Comparison of ENCODE assay signal across 11 cellular contexts in the genomic region with DNA sequence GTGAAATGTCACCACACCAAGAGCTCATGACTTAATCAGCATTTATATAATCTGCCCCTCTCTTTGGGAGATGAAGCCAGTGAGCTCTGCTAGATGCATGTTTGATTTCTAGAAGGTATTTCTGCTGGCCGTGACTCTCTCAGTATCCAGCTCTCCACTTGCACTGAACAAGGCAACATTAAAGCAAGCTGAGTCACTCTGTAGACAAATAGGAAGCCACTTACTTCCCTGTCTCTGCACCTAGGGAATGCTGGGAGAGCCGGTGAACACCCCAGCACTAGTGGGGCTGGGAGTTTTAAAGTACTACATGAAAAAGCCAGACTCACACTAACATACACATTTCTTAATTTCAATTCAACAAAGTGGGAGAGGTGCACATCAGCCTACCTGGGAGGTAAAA.
DNase-seq lines count a peak whose midpoint lies in the region; ATAC-seq and TF ChIP-seq lines count a peak whose summit lies in the region.
"Had no signal": no experiment of that assay in that cellular context is flagged by ENCODE, and none has a peak within 500 bp of the region (broad histone marks: within the 10 kb centered on the region; RNA-seq: fewer than 3 reads in every experiment).

No MANE protein-coding gene starts in this region.

- no peak for TF ChIP-seq CTCF in sigmoid colon (IDR thresholded peaks at IDR 0.05)

- no peaks in the 10 kb centered on the region for H3K4me1 ChIP-seq in sigmoid colon

- ATAC-seq in esophagus mucosa, result peak; percentile 63

- no peaks in the 10 kb centered on the region for H3K36me3 ChIP-seq in sigmoid colon
- H3K36me3 ChIP-seq: WERI-Rb-1 had no signal

- H3K4me3 ChIP-seq in sigmoid colon, result no peak overlapping the region

- 13 to 24% methylated on average over 2 of the region's 2 CpGs for WGBS in sigmoid colon, 2 donors

- no peaks in the 10 kb centered on the region for H3K9me3 ChIP-seq in sigmoid colon

- no peak for TF ChIP-seq POLR2A in sigmoid colon (IDR thresholded peaks at IDR 0.05)

- H3K27me3 ChIP-seq in sigmoid colon, result no peaks in the 10 kb centered on the region

- DNase-seq in NCI-H1092 treated with DMSO at 0.1 percent for 48 hours (lab: John Stamatoyannopoulos, UW) (peak; percentile 4), NCI-H1092 (lab: John Stamatoyannopoulos, UW) (no peak), NAMALWA (ENCODE audit: low spot score) (peak; percentile 60), renal cortical epithelial cell (ENCODE audit: low read depth) (peak; percentile 64), sigmoid colon (no peak), NCI-H524 (lab: John Stamatoyannopoulos, UW) (no peak)
- no peak for DNase-seq in activated CD4-positive, CD25-positive, alpha-beta regulatory T cell treated with anti-CD3 and anti-CD28 coated beads, Interleukin-2, amount 50 U/mL, for 72 hours
- DNase-seq: 8988T, NCI-H226, WERI-Rb-1 had no signal

- intact Hi-C loops in sigmoid colon (cut with DNase I), result no loop called here

- no peak for TF ChIP-seq EP300 in sigmoid colon (IDR thresholded peaks at IDR 0.05)

- H3K27ac ChIP-seq in sigmoid colon, result no peak overlapping the region
- H3K27ac ChIP-seq: WERI-Rb-1 had no signal

Comparison
In these comparisons a context has a peak if more than half of its experiments do, and no peak if none do; other contexts are left out.
1. DNase-seq: peak in NCI-H1092 treated with DMSO at 0.1 percent for 48 hours (single experiment), NAMALWA (single experiment) and renal cortical epithelial cell (single experiment); none in NCI-H1092 (single experiment), sigmoid colon (single experiment), NCI-H524 (0 of 2) and activated CD4-positive, CD25-positive, alpha-beta regulatory T cell treated with anti-CD3 and anti-CD28 coated beads, Interleukin-2, amount 50 U/mL, for 72 hours (single experiment).